1 cellular context compared by ENCODE assay signal in the genomic region with DNA sequence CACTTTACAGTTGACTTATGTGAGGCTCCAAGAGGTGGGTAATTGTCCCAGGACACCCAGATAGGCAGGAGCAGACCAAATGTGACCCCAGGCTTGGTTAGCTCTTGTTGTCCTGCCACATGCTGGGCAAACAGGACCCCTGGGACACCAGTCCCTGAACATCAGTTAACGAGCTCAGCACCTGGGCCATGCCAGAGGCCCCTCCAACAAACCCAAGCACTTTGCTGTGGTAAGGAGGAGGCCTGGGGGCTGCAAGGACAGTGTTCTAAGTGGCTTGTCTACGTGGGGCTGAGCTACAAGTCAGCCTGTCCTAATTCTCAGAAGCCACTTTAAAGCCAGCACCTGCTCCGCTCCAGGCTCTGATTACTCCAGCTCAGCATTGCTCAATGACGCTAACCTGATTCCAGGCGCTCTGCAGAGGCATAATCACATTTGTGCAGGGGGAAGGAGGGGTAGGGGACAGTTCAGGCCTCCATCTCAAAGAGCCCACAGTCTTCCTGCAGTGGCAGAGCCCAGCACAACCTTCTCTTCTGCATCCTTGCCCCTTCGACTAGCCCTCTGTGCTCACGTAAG.
TF ChIP-seq lines count a peak whose summit lies in the region.

No MANE protein-coding gene starts in this region.

TF ChIP-seq in H1, 55 proteins besides CTCF, POLR2A, EP300 and RAD21:
- TF ChIP-seq ZNF274 (IDR thresholded peaks at IDR 0.05; ENCODE audit: borderline replicate concordance, extremely low read depth, low read length) (no peak), SIX5 (IDR thresholded peaks at IDR 0.05; ENCODE audit: low read depth, low read length) (no peak), CBX5 (IDR thresholded peaks at IDR 0.05; ENCODE audit: low read depth, low read length) (no peak), KDM4A (IDR thresholded peaks at IDR 0.05; ENCODE audit: low read depth, low read length, severe bottlenecking) (no peak), HDAC2 (IDR thresholded peaks at IDR 0.05; ENCODE audit: borderline replicate concordance in 1 of 2, low read depth in 2 of 2, low read length in 2 of 2) (no peak), HDAC6 (IDR thresholded peaks at IDR 0.05; ENCODE audit: low read depth, low read length) (no peak), GTF2F1 (IDR thresholded peaks at IDR 0.05; ENCODE audit: borderline replicate concordance, low read depth, low read length) (no peak), ATF2 (IDR thresholded peaks at IDR 0.05; ENCODE audit: low read length) (no peak), CTBP2 (IDR thresholded peaks at IDR 0.05; ENCODE audit: borderline replicate concordance, insufficient read depth, insufficient read length, low read length) (no peak)
